Comparison of ENCODE assay signal across 8 cellular contexts in the genomic region with DNA sequence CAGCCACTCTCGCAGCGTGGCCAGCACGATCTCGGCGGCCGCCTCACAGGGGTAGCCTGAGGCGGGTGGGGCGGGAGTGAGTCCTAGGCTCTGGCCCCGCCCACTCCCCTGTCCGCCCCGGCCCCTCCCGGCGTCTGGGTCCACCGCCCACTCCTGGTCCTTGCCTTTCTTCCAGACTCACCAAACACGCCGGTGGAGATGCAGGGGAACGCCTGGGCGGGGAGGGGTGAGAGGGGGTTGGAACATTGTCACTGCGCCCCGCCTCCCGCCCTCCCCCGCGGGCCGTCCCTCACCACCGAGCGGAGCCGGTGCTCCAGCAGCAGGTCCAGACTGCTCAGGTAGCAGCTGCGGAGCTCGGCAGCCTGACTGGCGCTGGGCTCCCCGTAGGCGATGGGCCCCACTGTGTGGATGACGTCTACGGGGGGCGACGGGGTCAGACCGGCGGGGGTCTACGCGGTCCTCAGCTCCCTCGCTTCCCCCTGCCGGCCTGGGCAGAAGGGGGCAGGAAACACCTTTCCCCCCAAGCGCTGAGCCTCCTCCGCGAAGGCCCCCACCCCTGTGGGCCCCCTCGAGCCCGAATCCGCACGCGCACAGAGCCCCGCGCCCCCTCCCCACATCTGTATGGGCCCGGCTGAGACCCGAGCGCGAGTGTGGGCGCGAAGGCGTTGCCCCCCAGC. TPM values are rescaled to one million over a fixed set of nuclear protein-coding genes. Genes with fewer than 3 reads are reported as not detected.
DNase-seq lines count a peak whose midpoint lies in the region; ATAC-seq and TF ChIP-seq lines count a peak whose summit lies in the region.

No MANE protein-coding gene starts in this region.

- H3K27ac Mint-ChIP-seq in CD8-positive, alpha-beta T cell: no peak overlapping the region
- H3K27ac Mint-ChIP-seq in activated naive CD4-positive, alpha-beta T cell treated with anti-CD3 and anti-CD28 coated beads for 36 hours: no peak overlapping the region

- H3K4me2 ChIP-seq in hepatocyte: peak overlapping the region; percentile 90

- POLR2A ChIA-PET in CD8-positive, alpha-beta T cell (lab: Charles Lee): interaction anchor here (0.9 to 1.4 kb wide), 2 partner anchors 8 to 25 kb away, joined by 3 to 4 read pairs; a partner anchor contains a TSS

- H4K20me1 ChIP-seq in hepatocyte (ENCODE audit: insufficient read depth, poor library complexity, severe bottlenecking): peaks cover 21% of the 10 kb centered on the region

- H2AFZ ChIP-seq in hepatocyte: no peak overlapping the region

- intact Hi-C loops in CD8-positive, alpha-beta T cell (cut with DNase I, micrococcal nuclease): loop anchor here (1.0 to 5.0 kb wide), 8 partner anchors 13 to 303 kb away; a partner anchor contains a TSS
- intact Hi-C loops in activated naive CD4-positive, alpha-beta T cell treated with anti-CD3 and anti-CD28 coated beads for 36 hours (cut with micrococcal nuclease): loop anchor here (1.0 to 2.0 kb wide), 3 partner anchors 149 to 301 kb away; a partner anchor contains a TSS

- H3K4me1 ChIP-seq in CD8-positive, alpha-beta T cell (ENCODE audit: insufficient read depth, low read length): peaks cover 17% of the 10 kb centered on the region
- H3K4me1 ChIP-seq in hepatocyte (ENCODE audit: insufficient read depth): peaks cover 34% of the 10 kb centered on the region

- WGBS in hepatocyte (ENCODE audit: low lambda C conversion rate, missing lambda C conversion rate): 4% methylated on average over 5 of the region's 59 CpGs

- H3K27me3 Mint-ChIP-seq in CD8-positive, alpha-beta T cell (ENCODE audit: low read depth): peaks cover 2% of the 10 kb centered on the region
- H3K27me3 Mint-ChIP-seq in activated naive CD4-positive, alpha-beta T cell treated with anti-CD3 and anti-CD28 coated beads for 36 hours (ENCODE audit: low read depth): peaks cover 3% of the 10 kb centered on the region

- no peaks in the 10 kb centered on the region for H3K27me3 ChIP-seq in CD8-positive, alpha-beta T cell (ENCODE audit: insufficient read depth, low read length)
- H3K27me3 ChIP-seq in hepatocyte: no peaks in the 10 kb centered on the region

- DNase-seq in CD8-positive, alpha-beta T cell: peak; percentile 30 to 74 (median 47)
- peak; percentile 78 for DNase-seq in NCI-H748 (lab: John Stamatoyannopoulos, UW; ENCODE audit: unreplicated experiment)
- peak; percentile 57 for DNase-seq in activated naive CD4-positive, alpha-beta T cell treated with anti-CD3 and anti-CD28 coated beads for 36 hours
- peak; percentile 88 for DNase-seq in hepatocyte (ENCODE audit: low spot score)
- peak; percentile 59 to 69 for DNase-seq in stimulated activated CD4-positive, alpha-beta T cell treated with anti-CD3 and anti-CD28 coated beads, Interleukin-1b, Interleukin-23, amount 100 ng/mL, for 4 hours (ENCODE audit: low read depth in 2 of 2)
- DNase-seq in middle frontal gyrus (ENCODE audit: extremely low spot score, low spot score): no peak
- DNase-seq in HuH-7.5 (ENCODE audit: low spot score): no peak

- no peak overlapping the region for H3K27ac ChIP-seq in CD8-positive, alpha-beta T cell (ENCODE audit: low read depth, low read length)
- H3K27ac ChIP-seq in hepatocyte: no peak overlapping the region

- peak overlapping the region; percentile 56 for H3K4me3 Mint-ChIP-seq in CD8-positive, alpha-beta T cell
- H3K4me3 Mint-ChIP-seq in activated naive CD4-positive, alpha-beta T cell treated with anti-CD3 and anti-CD28 coated beads for 36 hours: no peak overlapping the region

- H3K4me1 Mint-ChIP-seq in CD8-positive, alpha-beta T cell (ENCODE audit: low read depth): peaks cover 9% of the 10 kb centered on the region
- peaks cover 5% of the 10 kb centered on the region for H3K4me1 Mint-ChIP-seq in activated naive CD4-positive, alpha-beta T cell treated with anti-CD3 and anti-CD28 coated beads for 36 hours (ENCODE audit: low read depth)

- H3K36me3 ChIP-seq in CD8-positive, alpha-beta T cell (ENCODE audit: insufficient read depth, low read length): peaks cover 16% of the 10 kb centered on the region
- no peaks in the 10 kb centered on the region for H3K36me3 ChIP-seq in hepatocyte (replicated peaks; ENCODE audit: insufficient read depth, low read depth)

- ATAC-seq in CD8-positive, alpha-beta T cell: peak; percentile 65
- ATAC-seq in HG03139 (IDR thresholded peaks at IDR 0.05; ENCODE audit: unreplicated experiment): no peak

- peak overlapping the region; percentile 33 for H3K4me3 ChIP-seq in CD8-positive, alpha-beta T cell (ENCODE audit: low read depth, low read length)
- no peak overlapping the region for H3K4me3 ChIP-seq in hepatocyte

- CTCF ChIA-PET in CD8-positive, alpha-beta T cell (lab: Charles Lee): interaction anchor here (0.5 to 5.4 kb wide), 23 partner anchors 9 to 385 kb away, joined by 3 to 107 read pairs (median 4); a partner anchor contains a TSS
- CTCF ChIA-PET in activated naive CD4-positive, alpha-beta T cell treated with anti-CD3 and anti-CD28 coated beads for 36 hours (lab: Charles Lee): interaction anchor here (1.3 to 5.4 kb wide), 6 partner anchors 9 to 163 kb away, joined by 3 to 96 read pairs (median 10); no protein-coding TSS in a partner anchor

- H3K9me3 ChIP-seq in CD8-positive, alpha-beta T cell (ENCODE audit: low read length): no peaks in the 10 kb centered on the region
- no peaks in the 10 kb centered on the region for H3K9me3 ChIP-seq in hepatocyte (ENCODE audit: low read depth)

- no peaks in the 10 kb centered on the region for H3K9me2 ChIP-seq in hepatocyte (replicated peaks; ENCODE audit: insufficient read depth)

- peaks cover 37% of the 10 kb centered on the region for H3K36me3 Mint-ChIP-seq in CD8-positive, alpha-beta T cell
- H3K36me3 Mint-ChIP-seq in activated naive CD4-positive, alpha-beta T cell treated with anti-CD3 and anti-CD28 coated beads for 36 hours (ENCODE audit: low read depth): peaks cover 14% of the 10 kb centered on the region

- H3K9me3 Mint-ChIP-seq in CD8-positive, alpha-beta T cell: no peaks in the 10 kb centered on the region
- no peaks in the 10 kb centered on the region for H3K9me3 Mint-ChIP-seq in activated naive CD4-positive, alpha-beta T cell treated with anti-CD3 and anti-CD28 coated beads for 36 hours

- no peak for TF ChIP-seq CTCF in CD8-positive, alpha-beta T cell (IDR thresholded peaks at IDR 0.05)
- no peak for TF ChIP-seq CTCF in hepatocyte (IDR thresholded peaks at IDR 0.05; ENCODE audit: poor library complexity)

- no peaks in the 10 kb centered on the region for H3K79me2 ChIP-seq in hepatocyte

RNA-seq across cellular contexts. Expression of a gene that starts 13.2 kb away (rescaled TPM):
- 10 to 100 TPM; 67.2 to 68.7 TPM for total RNA-seq in CD8-positive, alpha-beta T cell
- 10 to 100 TPM; 61.9 to 63.0 TPM for total RNA-seq in activated naive CD4-positive, alpha-beta T cell treated with anti-CD3 and anti-CD28 coated beads for 36 hours
- total RNA-seq in hepatocyte: 49.9 and 55.9 TPM in 2 replicates
- polyA plus RNA-seq in hepatocyte: 152 and 196 TPM in 2 replicates

RNA-seq across cellular contexts. Expression of a gene that starts 25.1 kb away (rescaled TPM):
- 100 to 1,000 TPM in 1 of 2 experiments, 10 to 100 TPM in 1; 97.6 to 111 TPM for total RNA-seq in CD8-positive, alpha-beta T cell
- 100 to 1,000 TPM; 669 to 675 TPM for total RNA-seq in activated naive CD4-positive, alpha-beta T cell treated with anti-CD3 and anti-CD28 coated beads for 36 hours
- total RNA-seq in hepatocyte: 430 and 436 TPM in 2 replicates
- polyA plus RNA-seq in hepatocyte: 463 TPM in 2 replicates

RNA-seq across cellular contexts. Expression of a gene that starts 36.2 kb away (rescaled TPM):
- not detected for total RNA-seq in CD8-positive, alpha-beta T cell
- under 1 TPM; 0.17 to 0.29 TPM for total RNA-seq in activated naive CD4-positive, alpha-beta T cell treated with anti-CD3 and anti-CD28 coated beads for 36 hours
- 0.43 and 0.84 TPM in 2 replicates for total RNA-seq in hepatocyte
- 0.34 and 0.61 TPM in 2 replicates for polyA plus RNA-seq in hepatocyte

Comparison
In these comparisons a context has a peak if more than half of its experiments do, and no peak if none do; other contexts are left out.
1. DNase-seq: peak in CD8-positive, alpha-beta T cell (7 of 7), NCI-H748 (single experiment), activated naive CD4-positive, alpha-beta T cell treated with anti-CD3 and anti-CD28 coated beads for 36 hours (single experiment), hepatocyte (single experiment) and stimulated activated CD4-positive, alpha-beta T cell treated with anti-CD3 and anti-CD28 coated beads, Interleukin-1b, Interleukin-23, amount 100 ng/mL, for 4 hours (2 of 2); none in middle frontal gyrus (single experiment) and HuH-7.5 (single experiment).